Comparison of ENCODE assay signal across 1 cellular context in the genomic region with DNA sequence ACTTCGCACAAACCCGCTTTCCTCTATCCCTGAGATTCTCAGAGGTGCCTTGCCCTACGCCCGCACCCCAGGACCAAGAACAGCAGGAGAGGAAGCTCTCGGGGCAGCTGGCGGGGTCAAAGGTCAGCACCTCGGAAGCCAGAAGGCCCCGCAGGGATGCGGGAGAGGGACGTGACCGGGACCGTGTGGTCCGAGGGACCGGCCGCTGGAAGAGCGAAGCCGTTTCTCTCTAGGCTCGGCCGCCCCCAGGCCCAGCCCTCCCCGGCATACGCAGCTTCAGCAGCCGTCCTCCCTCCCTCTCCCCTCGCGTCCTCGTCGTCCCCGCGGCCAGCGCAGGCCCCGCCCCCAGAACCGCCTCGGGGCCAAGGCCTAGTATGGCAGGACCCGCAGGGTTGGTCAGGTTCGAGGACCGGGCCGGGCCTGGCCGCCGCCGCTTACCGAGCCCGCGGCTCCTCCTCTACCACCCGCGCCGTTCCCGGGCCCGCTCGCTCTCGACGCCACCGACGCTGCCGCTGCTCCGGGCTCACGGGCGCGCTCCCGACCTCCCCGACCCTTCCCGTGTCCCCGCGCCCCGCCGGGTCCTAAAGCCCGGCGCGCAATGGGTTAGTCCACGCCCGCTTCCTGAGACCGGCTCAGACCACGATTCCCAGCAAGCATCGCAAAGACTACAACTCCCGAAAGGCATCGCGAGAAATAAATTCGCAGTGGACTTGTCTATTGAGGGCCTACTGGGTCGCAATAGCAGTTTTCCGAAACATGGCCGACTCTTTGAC.
TF ChIP-seq lines count a peak whose summit lies in the region.

A gene with protein sequence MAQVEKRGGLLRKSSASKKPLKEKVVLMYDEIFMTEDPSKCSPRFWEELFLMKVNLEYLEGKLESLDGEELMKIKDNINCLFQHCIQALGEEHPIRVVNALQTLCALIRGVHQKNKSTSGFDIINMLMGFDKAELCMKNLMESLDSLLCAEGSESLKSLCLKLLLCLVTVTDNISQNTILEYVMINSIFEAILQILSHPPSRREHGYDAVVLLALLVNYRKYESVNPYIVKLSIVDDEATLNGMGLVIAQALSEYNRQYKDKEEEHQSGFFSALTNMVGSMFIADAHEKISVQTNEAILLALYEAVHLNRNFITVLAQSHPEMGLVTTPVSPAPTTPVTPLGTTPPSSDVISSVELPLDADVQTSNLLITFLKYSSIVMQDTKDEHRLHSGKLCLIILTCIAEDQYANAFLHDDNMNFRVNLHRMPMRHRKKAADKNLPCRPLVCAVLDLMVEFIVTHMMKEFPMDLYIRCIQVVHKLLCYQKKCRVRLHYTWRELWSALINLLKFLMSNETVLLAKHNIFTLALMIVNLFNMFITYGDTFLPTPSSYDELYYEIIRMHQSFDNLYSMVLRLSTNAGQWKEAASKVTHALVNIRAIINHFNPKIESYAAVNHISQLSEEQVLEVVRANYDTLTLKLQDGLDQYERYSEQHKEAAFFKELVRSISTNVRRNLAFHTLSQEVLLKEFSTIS (minus strand): TSS at position 527 of the 773 bp plus-strand sequence. CDS start 16,059 bp downstream, outside the sequence.

TF ChIP-seq in HepG2, 621 proteins besides CTCF, POLR2A, EP300 and RAD21 (continued from another document and continues in another):
- TF ChIP-seq, protein P1, sequence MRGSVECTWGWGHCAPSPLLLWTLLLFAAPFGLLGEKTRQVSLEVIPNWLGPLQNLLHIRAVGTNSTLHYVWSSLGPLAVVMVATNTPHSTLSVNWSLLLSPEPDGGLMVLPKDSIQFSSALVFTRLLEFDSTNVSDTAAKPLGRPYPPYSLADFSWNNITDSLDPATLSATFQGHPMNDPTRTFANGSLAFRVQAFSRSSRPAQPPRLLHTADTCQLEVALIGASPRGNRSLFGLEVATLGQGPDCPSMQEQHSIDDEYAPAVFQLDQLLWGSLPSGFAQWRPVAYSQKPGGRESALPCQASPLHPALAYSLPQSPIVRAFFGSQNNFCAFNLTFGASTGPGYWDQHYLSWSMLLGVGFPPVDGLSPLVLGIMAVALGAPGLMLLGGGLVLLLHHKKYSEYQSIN (CRISPR knock-in tag; IDR thresholded peaks at IDR 0.05; ENCODE audit: borderline replicate concordance) = no peak
- no peak for TF ChIP-seq HDAC6 (IDR thresholded peaks at IDR 0.05; ENCODE audit: low read depth, low read length)
- TF ChIP-seq, protein P2, sequence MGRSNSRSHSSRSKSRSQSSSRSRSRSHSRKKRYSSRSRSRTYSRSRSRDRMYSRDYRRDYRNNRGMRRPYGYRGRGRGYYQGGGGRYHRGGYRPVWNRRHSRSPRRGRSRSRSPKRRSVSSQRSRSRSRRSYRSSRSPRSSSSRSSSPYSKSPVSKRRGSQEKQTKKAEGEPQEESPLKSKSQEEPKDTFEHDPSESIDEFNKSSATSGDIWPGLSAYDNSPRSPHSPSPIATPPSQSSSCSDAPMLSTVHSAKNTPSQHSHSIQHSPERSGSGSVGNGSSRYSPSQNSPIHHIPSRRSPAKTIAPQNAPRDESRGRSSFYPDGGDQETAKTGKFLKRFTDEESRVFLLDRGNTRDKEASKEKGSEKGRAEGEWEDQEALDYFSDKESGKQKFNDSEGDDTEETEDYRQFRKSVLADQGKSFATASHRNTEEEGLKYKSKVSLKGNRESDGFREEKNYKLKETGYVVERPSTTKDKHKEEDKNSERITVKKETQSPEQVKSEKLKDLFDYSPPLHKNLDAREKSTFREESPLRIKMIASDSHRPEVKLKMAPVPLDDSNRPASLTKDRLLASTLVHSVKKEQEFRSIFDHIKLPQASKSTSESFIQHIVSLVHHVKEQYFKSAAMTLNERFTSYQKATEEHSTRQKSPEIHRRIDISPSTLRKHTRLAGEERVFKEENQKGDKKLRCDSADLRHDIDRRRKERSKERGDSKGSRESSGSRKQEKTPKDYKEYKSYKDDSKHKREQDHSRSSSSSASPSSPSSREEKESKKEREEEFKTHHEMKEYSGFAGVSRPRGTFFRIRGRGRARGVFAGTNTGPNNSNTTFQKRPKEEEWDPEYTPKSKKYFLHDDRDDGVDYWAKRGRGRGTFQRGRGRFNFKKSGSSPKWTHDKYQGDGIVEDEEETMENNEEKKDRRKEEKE (IDR thresholded peaks at IDR 0.05) = no peak
- no peak for TF ChIP-seq ZNF737 (CRISPR knock-in tag; IDR thresholded peaks at IDR 0.05; ENCODE audit: borderline replicate concordance)
- TF ChIP-seq ZNF44 (CRISPR knock-in tag; IDR thresholded peaks at IDR 0.05) = no peak
- peak; percentile 69; the same call in 1 of the 2 replicates for TF ChIP-seq FOXK1 (CRISPR knock-in tag; IDR thresholded peaks at IDR 0.05; ENCODE audit: borderline replicate concordance, low read depth)
- TF ChIP-seq, protein P3, sequence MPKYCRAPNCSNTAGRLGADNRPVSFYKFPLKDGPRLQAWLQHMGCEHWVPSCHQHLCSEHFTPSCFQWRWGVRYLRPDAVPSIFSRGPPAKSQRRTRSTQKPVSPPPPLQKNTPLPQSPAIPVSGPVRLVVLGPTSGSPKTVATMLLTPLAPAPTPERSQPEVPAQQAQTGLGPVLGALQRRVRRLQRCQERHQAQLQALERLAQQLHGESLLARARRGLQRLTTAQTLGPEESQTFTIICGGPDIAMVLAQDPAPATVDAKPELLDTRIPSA (CRISPR knock-in tag; IDR thresholded peaks at IDR 0.05; ENCODE audit: borderline replicate concordance) = peak; percentile 73; the same call in 1 of the 2 replicates
- TF ChIP-seq, protein P4, sequence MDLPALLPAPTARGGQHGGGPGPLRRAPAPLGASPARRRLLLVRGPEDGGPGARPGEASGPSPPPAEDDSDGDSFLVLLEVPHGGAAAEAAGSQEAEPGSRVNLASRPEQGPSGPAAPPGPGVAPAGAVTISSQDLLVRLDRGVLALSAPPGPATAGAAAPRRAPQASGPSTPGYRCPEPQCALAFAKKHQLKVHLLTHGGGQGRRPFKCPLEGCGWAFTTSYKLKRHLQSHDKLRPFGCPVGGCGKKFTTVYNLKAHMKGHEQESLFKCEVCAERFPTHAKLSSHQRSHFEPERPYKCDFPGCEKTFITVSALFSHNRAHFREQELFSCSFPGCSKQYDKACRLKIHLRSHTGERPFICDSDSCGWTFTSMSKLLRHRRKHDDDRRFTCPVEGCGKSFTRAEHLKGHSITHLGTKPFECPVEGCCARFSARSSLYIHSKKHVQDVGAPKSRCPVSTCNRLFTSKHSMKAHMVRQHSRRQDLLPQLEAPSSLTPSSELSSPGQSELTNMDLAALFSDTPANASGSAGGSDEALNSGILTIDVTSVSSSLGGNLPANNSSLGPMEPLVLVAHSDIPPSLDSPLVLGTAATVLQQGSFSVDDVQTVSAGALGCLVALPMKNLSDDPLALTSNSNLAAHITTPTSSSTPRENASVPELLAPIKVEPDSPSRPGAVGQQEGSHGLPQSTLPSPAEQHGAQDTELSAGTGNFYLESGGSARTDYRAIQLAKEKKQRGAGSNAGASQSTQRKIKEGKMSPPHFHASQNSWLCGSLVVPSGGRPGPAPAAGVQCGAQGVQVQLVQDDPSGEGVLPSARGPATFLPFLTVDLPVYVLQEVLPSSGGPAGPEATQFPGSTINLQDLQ (CRISPR knock-in tag; IDR thresholded peaks at IDR 0.05) = 0 out of 2 replicates have a peak, but pooled peaks have one; percentile 71
- TF ChIP-seq ZNF460 (CRISPR knock-in tag; IDR thresholded peaks at IDR 0.05; ENCODE audit: borderline replicate concordance) = no peak; the same call in 1 of the 2 replicates
- TF ChIP-seq, protein P5, sequence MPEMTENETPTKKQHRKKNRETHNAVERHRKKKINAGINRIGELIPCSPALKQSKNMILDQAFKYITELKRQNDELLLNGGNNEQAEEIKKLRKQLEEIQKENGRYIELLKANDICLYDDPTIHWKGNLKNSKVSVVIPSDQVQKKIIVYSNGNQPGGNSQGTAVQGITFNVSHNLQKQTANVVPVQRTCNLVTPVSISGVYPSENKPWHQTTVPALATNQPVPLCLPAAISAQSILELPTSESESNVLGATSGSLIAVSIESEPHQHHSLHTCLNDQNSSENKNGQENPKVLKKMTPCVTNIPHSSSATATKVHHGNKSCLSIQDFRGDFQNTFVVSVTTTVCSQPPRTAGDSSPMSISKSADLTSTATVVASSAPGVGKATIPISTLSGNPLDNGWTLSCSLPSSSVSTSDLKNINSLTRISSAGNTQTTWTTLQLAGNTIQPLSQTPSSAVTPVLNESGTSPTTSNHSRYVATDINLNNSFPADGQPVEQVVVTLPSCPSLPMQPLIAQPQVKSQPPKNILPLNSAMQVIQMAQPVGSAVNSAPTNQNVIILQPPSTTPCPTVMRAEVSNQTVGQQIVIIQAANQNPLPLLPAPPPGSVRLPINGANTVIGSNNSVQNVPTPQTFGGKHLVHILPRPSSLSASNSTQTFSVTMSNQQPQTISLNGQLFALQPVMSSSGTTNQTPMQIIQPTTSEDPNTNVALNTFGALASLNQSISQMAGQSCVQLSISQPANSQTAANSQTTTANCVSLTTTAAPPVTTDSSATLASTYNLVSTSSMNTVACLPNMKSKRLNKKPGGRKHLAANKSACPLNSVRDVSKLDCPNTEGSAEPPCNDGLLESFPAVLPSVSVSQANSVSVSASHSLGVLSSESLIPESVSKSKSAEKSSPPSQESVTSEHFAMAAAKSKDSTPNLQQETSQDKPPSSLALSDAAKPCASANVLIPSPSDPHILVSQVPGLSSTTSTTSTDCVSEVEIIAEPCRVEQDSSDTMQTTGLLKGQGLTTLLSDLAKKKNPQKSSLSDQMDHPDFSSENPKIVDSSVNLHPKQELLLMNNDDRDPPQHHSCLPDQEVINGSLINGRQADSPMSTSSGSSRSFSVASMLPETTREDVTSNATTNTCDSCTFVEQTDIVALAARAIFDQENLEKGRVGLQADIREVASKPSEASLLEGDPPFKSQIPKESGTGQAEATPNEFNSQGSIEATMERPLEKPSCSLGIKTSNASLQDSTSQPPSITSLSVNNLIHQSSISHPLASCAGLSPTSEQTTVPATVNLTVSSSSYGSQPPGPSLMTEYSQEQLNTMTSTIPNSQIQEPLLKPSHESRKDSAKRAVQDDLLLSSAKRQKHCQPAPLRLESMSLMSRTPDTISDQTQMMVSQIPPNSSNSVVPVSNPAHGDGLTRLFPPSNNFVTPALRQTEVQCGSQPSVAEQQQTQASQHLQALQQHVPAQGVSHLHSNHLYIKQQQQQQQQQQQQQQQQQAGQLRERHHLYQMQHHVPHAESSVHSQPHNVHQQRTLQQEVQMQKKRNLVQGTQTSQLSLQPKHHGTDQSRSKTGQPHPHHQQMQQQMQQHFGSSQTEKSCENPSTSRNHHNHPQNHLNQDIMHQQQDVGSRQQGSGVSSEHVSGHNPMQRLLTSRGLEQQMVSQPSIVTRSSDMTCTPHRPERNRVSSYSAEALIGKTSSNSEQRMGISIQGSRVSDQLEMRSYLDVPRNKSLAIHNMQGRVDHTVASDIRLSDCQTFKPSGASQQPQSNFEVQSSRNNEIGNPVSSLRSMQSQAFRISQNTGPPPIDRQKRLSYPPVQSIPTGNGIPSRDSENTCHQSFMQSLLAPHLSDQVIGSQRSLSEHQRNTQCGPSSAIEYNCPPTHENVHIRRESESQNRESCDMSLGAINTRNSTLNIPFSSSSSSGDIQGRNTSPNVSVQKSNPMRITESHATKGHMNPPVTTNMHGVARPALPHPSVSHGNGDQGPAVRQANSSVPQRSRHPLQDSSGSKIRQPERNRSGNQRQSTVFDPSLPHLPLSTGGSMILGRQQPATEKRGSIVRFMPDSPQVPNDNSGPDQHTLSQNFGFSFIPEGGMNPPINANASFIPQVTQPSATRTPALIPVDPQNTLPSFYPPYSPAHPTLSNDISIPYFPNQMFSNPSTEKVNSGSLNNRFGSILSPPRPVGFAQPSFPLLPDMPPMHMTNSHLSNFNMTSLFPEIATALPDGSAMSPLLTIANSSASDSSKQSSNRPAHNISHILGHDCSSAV (CRISPR knock-in tag; IDR thresholded peaks at IDR 0.05; ENCODE audit: borderline replicate concordance) = no peak
- TF ChIP-seq MYC (CRISPR knock-in tag; IDR thresholded peaks at IDR 0.05; ENCODE audit: borderline replicate concordance) = peak; percentile 84
- TF ChIP-seq ZNF251 (CRISPR knock-in tag; IDR thresholded peaks at IDR 0.05) = no peak
- TF ChIP-seq AGO2 (optimal IDR thresholded peaks at IDR 0.05; ENCODE audit: low read depth, low read length) = peak; percentile 82
- TF ChIP-seq SAP130 (CRISPR knock-in tag; IDR thresholded peaks at IDR 0.05; ENCODE audit: low read depth) = peak; percentile 90
- TF ChIP-seq, protein P6, sequence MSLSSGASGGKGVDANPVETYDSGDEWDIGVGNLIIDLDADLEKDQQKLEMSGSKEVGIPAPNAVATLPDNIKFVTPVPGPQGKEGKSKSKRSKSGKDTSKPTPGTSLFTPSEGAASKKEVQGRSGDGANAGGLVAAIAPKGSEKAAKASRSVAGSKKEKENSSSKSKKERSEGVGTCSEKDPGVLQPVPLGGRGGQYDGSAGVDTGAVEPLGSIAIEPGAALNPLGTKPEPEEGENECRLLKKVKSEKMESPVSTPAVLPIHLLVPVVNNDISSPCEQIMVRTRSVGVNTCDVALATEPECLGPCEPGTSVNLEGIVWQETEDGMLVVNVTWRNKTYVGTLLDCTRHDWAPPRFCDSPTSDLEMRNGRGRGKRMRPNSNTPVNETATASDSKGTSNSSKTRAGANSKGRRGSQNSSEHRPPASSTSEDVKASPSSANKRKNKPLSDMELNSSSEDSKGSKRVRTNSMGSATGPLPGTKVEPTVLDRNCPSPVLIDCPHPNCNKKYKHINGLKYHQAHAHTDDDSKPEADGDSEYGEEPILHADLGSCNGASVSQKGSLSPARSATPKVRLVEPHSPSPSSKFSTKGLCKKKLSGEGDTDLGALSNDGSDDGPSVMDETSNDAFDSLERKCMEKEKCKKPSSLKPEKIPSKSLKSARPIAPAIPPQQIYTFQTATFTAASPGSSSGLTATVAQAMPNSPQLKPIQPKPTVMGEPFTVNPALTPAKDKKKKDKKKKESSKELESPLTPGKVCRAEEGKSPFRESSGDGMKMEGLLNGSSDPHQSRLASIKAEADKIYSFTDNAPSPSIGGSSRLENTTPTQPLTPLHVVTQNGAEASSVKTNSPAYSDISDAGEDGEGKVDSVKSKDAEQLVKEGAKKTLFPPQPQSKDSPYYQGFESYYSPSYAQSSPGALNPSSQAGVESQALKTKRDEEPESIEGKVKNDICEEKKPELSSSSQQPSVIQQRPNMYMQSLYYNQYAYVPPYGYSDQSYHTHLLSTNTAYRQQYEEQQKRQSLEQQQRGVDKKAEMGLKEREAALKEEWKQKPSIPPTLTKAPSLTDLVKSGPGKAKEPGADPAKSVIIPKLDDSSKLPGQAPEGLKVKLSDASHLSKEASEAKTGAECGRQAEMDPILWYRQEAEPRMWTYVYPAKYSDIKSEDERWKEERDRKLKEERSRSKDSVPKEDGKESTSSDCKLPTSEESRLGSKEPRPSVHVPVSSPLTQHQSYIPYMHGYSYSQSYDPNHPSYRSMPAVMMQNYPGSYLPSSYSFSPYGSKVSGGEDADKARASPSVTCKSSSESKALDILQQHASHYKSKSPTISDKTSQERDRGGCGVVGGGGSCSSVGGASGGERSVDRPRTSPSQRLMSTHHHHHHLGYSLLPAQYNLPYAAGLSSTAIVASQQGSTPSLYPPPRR (CRISPR knock-in tag; IDR thresholded peaks at IDR 0.05; ENCODE audit: borderline replicate concordance) = no peak
- no peak for TF ChIP-seq NCOA2 (CRISPR knock-in tag; IDR thresholded peaks at IDR 0.05)
- peak; percentile 86 for TF ChIP-seq ZBTB38 (CRISPR knock-in tag; IDR thresholded peaks at IDR 0.05)
- TF ChIP-seq, protein P7, sequence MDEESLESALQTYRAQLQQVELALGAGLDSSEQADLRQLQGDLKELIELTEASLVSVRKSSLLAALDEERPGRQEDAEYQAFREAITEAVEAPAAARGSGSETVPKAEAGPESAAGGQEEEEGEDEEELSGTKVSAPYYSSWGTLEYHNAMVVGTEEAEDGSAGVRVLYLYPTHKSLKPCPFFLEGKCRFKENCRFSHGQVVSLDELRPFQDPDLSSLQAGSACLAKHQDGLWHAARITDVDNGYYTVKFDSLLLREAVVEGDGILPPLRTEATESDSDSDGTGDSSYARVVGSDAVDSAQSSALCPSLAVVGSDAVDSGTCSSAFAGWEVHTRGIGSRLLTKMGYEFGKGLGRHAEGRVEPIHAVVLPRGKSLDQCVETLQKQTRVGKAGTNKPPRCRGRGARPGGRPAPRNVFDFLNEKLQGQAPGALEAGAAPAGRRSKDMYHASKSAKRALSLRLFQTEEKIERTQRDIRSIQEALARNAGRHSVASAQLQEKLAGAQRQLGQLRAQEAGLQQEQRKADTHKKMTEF (CRISPR knock-in tag; IDR thresholded peaks at IDR 0.05) = peak; percentile 97
- 0 out of 2 replicates have a peak, but pooled peaks have one; percentile 59 for TF ChIP-seq ESRRA (CRISPR knock-in tag; IDR thresholded peaks at IDR 0.05; ENCODE audit: low read depth)
- no peak for TF ChIP-seq ZFP36 (IDR thresholded peaks at IDR 0.05; ENCODE audit: borderline replicate concordance, low read depth, low read length, partially characterized antibody)
- TF ChIP-seq ZNF292 (CRISPR knock-in tag; IDR thresholded peaks at IDR 0.05; ENCODE audit: borderline replicate concordance, low read depth) = no peak
